In genomic region chr13:75481176-75482069, GRCh38 we compare ENCODE assay signal across 1 cellular context.
A peak's percentile ranks its signal among the peaks of the same experiment; 100 is the strongest.
TF ChIP-seq lines count a peak whose summit lies in the region.

No MANE protein-coding gene starts in this region.

TF ChIP-seq in HepG2, 621 proteins besides CTCF, POLR2A, EP300 and RAD21 (continued from another document and continues in another):
- TF ChIP-seq CENPX (CRISPR knock-in tag; IDR thresholded peaks at IDR 0.05): no peak
- no peak for TF ChIP-seq NPAS2 (CRISPR knock-in tag; IDR thresholded peaks at IDR 0.05; ENCODE audit: borderline replicate concordance)
- TF ChIP-seq HNRNPLL (IDR thresholded peaks at IDR 0.05; ENCODE audit: low read depth, low read length, poor library complexity, severe bottlenecking): no peak
- TF ChIP-seq ZSCAN21 (CRISPR knock-in tag; IDR thresholded peaks at IDR 0.05; ENCODE audit: borderline replicate concordance): no peak; the same call in 1 of the 2 replicates
- TF ChIP-seq ZNF800 (CRISPR knock-in tag; IDR thresholded peaks at IDR 0.05): no peak; the same call in 1 of the 2 replicates
- TF ChIP-seq RBFOX2 (IDR thresholded peaks at IDR 0.05; ENCODE audit: low read depth, low read length): peak; percentile 90
- TF ChIP-seq ZBTB43 (CRISPR knock-in tag; conservative IDR thresholded peaks at IDR 0.05): peak; percentile 51; the same call in 1 of the 2 replicates
- TF ChIP-seq ZNF282 (IDR thresholded peaks at IDR 0.05; ENCODE audit: partially characterized antibody): no peak
- no peak for TF ChIP-seq SNAPC5 (CRISPR knock-in tag; IDR thresholded peaks at IDR 0.05; ENCODE audit: borderline replicate concordance)
- TF ChIP-seq GTF3A (CRISPR knock-in tag; conservative IDR thresholded peaks at IDR 0.05): 0 out of 2 replicates have a peak, but pooled peaks have one; percentile 53
- 0 out of 2 replicates have a peak, but pooled peaks have one; percentile 4 for TF ChIP-seq BRD4 (CRISPR knock-in tag; IDR thresholded peaks at IDR 0.05)
- no peak for TF ChIP-seq ZNF441 (CRISPR knock-in tag; IDR thresholded peaks at IDR 0.05; ENCODE audit: borderline replicate concordance)
- TF ChIP-seq TBP (CRISPR knock-in tag; IDR thresholded peaks at IDR 0.05): no peak
- TF ChIP-seq ZNF607 (CRISPR knock-in tag; IDR thresholded peaks at IDR 0.05; ENCODE audit: borderline replicate concordance): peak; percentile 17; the same call in 1 of the 2 replicates
- 0 out of 2 replicates have a peak, but pooled peaks have one; percentile 7 for TF ChIP-seq HNF1B (CRISPR knock-in tag; IDR thresholded peaks at IDR 0.05)
- TF ChIP-seq HMGXB4 (CRISPR knock-in tag; IDR thresholded peaks at IDR 0.05; ENCODE audit: borderline replicate concordance in 1 of 2, low read depth in 1 of 2): peak in 1 of 2 experiments; percentile 4; a peak in 2 of 4 replicates
- peak; percentile 4; the same call in 1 of the 2 replicates for TF ChIP-seq PHF20 (CRISPR knock-in tag; IDR thresholded peaks at IDR 0.05)
- no peak for TF ChIP-seq E2F5 (CRISPR knock-in tag; conservative IDR thresholded peaks at IDR 0.05)
- peak; percentile 15 for TF ChIP-seq ZC3H13 (CRISPR knock-in tag; IDR thresholded peaks at IDR 0.05)
- no peak for TF ChIP-seq FOXJ3 (CRISPR knock-in tag; IDR thresholded peaks at IDR 0.05; ENCODE audit: borderline replicate concordance)
- TF ChIP-seq ZNF205 (CRISPR knock-in tag; IDR thresholded peaks at IDR 0.05): no peak
- TF ChIP-seq ELF3 (CRISPR knock-in tag; IDR thresholded peaks at IDR 0.05): no peak
- TF ChIP-seq RBM22 (optimal IDR thresholded peaks at IDR 0.05; ENCODE audit: low read length): no peak
- no peak for TF ChIP-seq PAF1 (CRISPR knock-in tag; IDR thresholded peaks at IDR 0.05)
- TF ChIP-seq GPN1 (CRISPR knock-in tag; IDR thresholded peaks at IDR 0.05; ENCODE audit: borderline replicate concordance): no peak
- no peak for TF ChIP-seq RFXANK (CRISPR knock-in tag; IDR thresholded peaks at IDR 0.05)
- TF ChIP-seq ZGPAT (CRISPR knock-in tag; IDR thresholded peaks at IDR 0.05): no peak; the same call in 1 of the 2 replicates
- TF ChIP-seq POGZ (CRISPR knock-in tag; IDR thresholded peaks at IDR 0.05): peak; percentile 9; the same call in 1 of the 2 replicates
- peak; percentile 31; the same call in 1 of the 2 replicates for TF ChIP-seq ZFX (CRISPR knock-in tag; IDR thresholded peaks at IDR 0.05; ENCODE audit: low read depth)
- no peak for TF ChIP-seq TERF1 (CRISPR knock-in tag; IDR thresholded peaks at IDR 0.05)
- peak; percentile 10; the same call in 1 of the 2 replicates for TF ChIP-seq TFDP2 (CRISPR knock-in tag; IDR thresholded peaks at IDR 0.05)
- 0 out of 2 replicates have a peak, but pooled peaks have one; percentile 78 for TF ChIP-seq ZNF354B (CRISPR knock-in tag; IDR thresholded peaks at IDR 0.05)
- 0 out of 2 replicates have a peak, but pooled peaks have one; percentile 51 for TF ChIP-seq EED (CRISPR knock-in tag; IDR thresholded peaks at IDR 0.05)
- no peak for TF ChIP-seq ONECUT2 (CRISPR knock-in tag; IDR thresholded peaks at IDR 0.05)
- TF ChIP-seq JARID2 (CRISPR knock-in tag; IDR thresholded peaks at IDR 0.05; ENCODE audit: insufficient replicate concordance): no peak
- no peak for TF ChIP-seq HNF4G (IDR thresholded peaks at IDR 0.05; ENCODE audit: borderline replicate concordance, low read depth, low read length)
- TF ChIP-seq HNF4G (CRISPR knock-in tag; IDR thresholded peaks at IDR 0.05; ENCODE audit: borderline replicate concordance, low read depth): no peak
- no peak for TF ChIP-seq ZNF775 (CRISPR knock-in tag; IDR thresholded peaks at IDR 0.05; ENCODE audit: borderline replicate concordance)
- no peak for TF ChIP-seq ZNF615 (CRISPR knock-in tag; IDR thresholded peaks at IDR 0.05; ENCODE audit: borderline replicate concordance)
- peak; percentile 39; the same call in 1 of the 2 replicates for TF ChIP-seq YEATS4 (CRISPR knock-in tag; IDR thresholded peaks at IDR 0.05; ENCODE audit: borderline replicate concordance)
- TF ChIP-seq ARNT2 (CRISPR knock-in tag; IDR thresholded peaks at IDR 0.05; ENCODE audit: low read depth): no peak; the same call in 1 of the 2 replicates
- no peak for TF ChIP-seq MBNL3 (CRISPR knock-in tag; conservative IDR thresholded peaks at IDR 0.05)
- TF ChIP-seq TBX3 (IDR thresholded peaks at IDR 0.05; ENCODE audit: borderline replicate concordance): no peak
- no peak for TF ChIP-seq ZNF83 (CRISPR knock-in tag; IDR thresholded peaks at IDR 0.05; ENCODE audit: borderline replicate concordance)
- 0 out of 2 replicates have a peak, but pooled peaks have one; percentile 14 for TF ChIP-seq SP5 (CRISPR knock-in tag; IDR thresholded peaks at IDR 0.05; ENCODE audit: borderline replicate concordance, low read depth)
- no peak for TF ChIP-seq ZNF280B (CRISPR knock-in tag; IDR thresholded peaks at IDR 0.05; ENCODE audit: borderline replicate concordance)
- no peak for TF ChIP-seq LCORL (IDR thresholded peaks at IDR 0.05)
- 0 out of 2 replicates have a peak, but pooled peaks have one; percentile 14 for TF ChIP-seq LCORL (CRISPR knock-in tag; IDR thresholded peaks at IDR 0.05)
- TF ChIP-seq AFF4 (CRISPR knock-in tag; IDR thresholded peaks at IDR 0.05): no peak
- no peak for TF ChIP-seq FOSL2 (CRISPR knock-in tag; IDR thresholded peaks at IDR 0.05)
